12 cellular contexts compared by ENCODE assay signal in genomic region chr19:535017-535835, GRCh38. TPM values are rescaled to one million over a fixed set of nuclear protein-coding genes. Genes with fewer than 3 reads are reported as not detected.
A peak's percentile ranks its signal among the peaks of the same experiment; 100 is the strongest.
DNase-seq lines count a peak whose midpoint lies in the region; ATAC-seq, FAIRE-seq and TF ChIP-seq lines count a peak whose summit lies in the region.
"Had no signal": no experiment of that assay in that cellular context is flagged by ENCODE, and none has a peak within 500 bp of the region (broad histone marks: within the 10 kb centered on the region; RNA-seq: fewer than 3 reads in every experiment).

No MANE protein-coding gene starts in this region.

- H3K4me2 ChIP-seq in GM23248 (ENCODE audit: unreplicated experiment): no peak overlapping the region
- no peak overlapping the region for H3K4me2 ChIP-seq in K562 (ENCODE audit: insufficient read depth, low read length)

- no peak for TF ChIP-seq POLR2A in K562 (conservative IDR thresholded peaks at IDR 0.05)
- no peak for TF ChIP-seq POLR2A in thyroid gland (IDR thresholded peaks at IDR 0.05)

- H3F3A ChIP-seq in GM23248 (ENCODE audit: insufficient read depth): no peaks in the 10 kb centered on the region

- FAIRE-seq in K562 (lab: Jason Lieb, UNC): no peak
- FAIRE-seq: GM18507 had no signal

- intact Hi-C loops in K562 (cut with micrococcal nuclease): loop anchor here (10.0 kb wide), 1 partner anchor 50 kb away; the partner anchor contains the start of gene HCN2
- intact Hi-C loops in lower lobe of right lung (cut with DNase I): no loop called here
- intact Hi-C loops in thyroid gland (cut with DNase I): no loop called here
- intact Hi-C loops in posterior vena cava (cut with DNase I): no loop called here

- H3K4me3 ChIP-seq in BJ (ENCODE audit: low read depth, low read length) (no peak overlapping the region), GM23248 (no peak overlapping the region), K562 (no peak overlapping the region), lower lobe of right lung (no peak overlapping the region), thyroid gland (replicated peaks in 1 of 3) (no peak overlapping the region)

- no peak for TF ChIP-seq EP300 in K562 (IDR thresholded peaks at IDR 0.05; ENCODE audit: low read length)

- CTCF ChIA-PET in BJ (lab: Yijun Ruan, JAX): interaction anchor here (0.6 kb wide), 1 partner anchor 23 kb away, joined by 4 read pairs; no protein-coding TSS in a partner anchor
- CTCF ChIA-PET in K562 (lab: Yijun Ruan, JAX; ENCODE audit: low intra/inter-chr PET ratio): no interaction called here

- H2AFZ ChIP-seq in GM23248 (no peak overlapping the region), K562 (ENCODE audit: low read depth, low read length) (no peak overlapping the region)

- 57 to 75% methylated on average over 15 of the region's 16 CpGs for WGBS in GM23248 (ENCODE audit: low coverage in 1 of 2, low lambda C conversion rate in 2 of 2, missing lambda C conversion rate in 2 of 2), 2 experiments
- WGBS in K562 (ENCODE audit: insufficient coverage, low coverage, missing lambda C conversion rate): 90% methylated on average over 16 of the region's 16 CpGs
- 67 to 72% methylated on average over 8 to 10 of the region's 16 CpGs for WGBS in thyroid gland, 2 donors

- no TSS peak for BruUV-seq in K562 (replicated peaks; lab: Mats Ljungman, UMichigan)

- TF ChIP-seq CTCF in BJ (IDR thresholded peaks at IDR 0.05; ENCODE audit: insufficient read depth, low read depth, low read length) (0 out of 2 replicates have a peak, but pooled peaks have one; percentile 12), K562 (IDR thresholded peaks at IDR 0.05 in 2 of 3, conservative IDR thresholded peaks at IDR 0.05 in 1 of 3; ENCODE audit: insufficient read depth in 2 of 3, low read depth in 1 of 3, low read length in 3 of 3) (peak in 1 of 3 experiments; percentile 16; a peak in 1 of 6 replicates), lower lobe of right lung (IDR thresholded peaks at IDR 0.05) (no peak), thyroid gland (IDR thresholded peaks at IDR 0.05) (no peak)

- POLR2A ChIA-PET in BJ (lab: Charles Lee) (no interaction called here), K562 (lab: Yijun Ruan, JAX) (interaction anchor here (0.6 kb wide), 1 partner anchor 15 kb away, joined by 3 read pairs; no protein-coding TSS in a partner anchor)

- peaks cover 6% of the 10 kb centered on the region for H3K9me1 ChIP-seq in K562 (ENCODE audit: control insufficient read depth, insufficient read depth, low read length)

- no peak overlapping the region for H3K27ac ChIP-seq in GM23248
- no peak overlapping the region for H3K27ac ChIP-seq in K562 (ENCODE audit: extremely low read depth, low read depth, low read length)
- peak overlapping the region; percentile 33 for H3K27ac ChIP-seq in lower lobe of right lung
- no peak overlapping the region for H3K27ac ChIP-seq in thyroid gland

- ATAC-seq in K562 (no peak), lower lobe of right lung (no peak)
- ATAC-seq: activated CD4-positive, CD25-positive, alpha-beta regulatory T cell treated with anti-CD3 and anti-CD28 coated beads, Interleukin-2, amount 50 U/mL, for 24 hours had no signal

- H3K9ac ChIP-seq in GM23248 (no peak overlapping the region), K562 (ENCODE audit: insufficient read depth in 1 of 2, low read depth in 2 of 2, low read length in 2 of 2) (peak overlapping the region in 1 of 2 experiments; percentile 78; a peak in 2 of 4 replicates)

- no peaks in the 10 kb centered on the region for H3K9me3 ChIP-seq in GM23248 (ENCODE audit: low read depth)
- H3K9me3 ChIP-seq in K562 (replicated peaks; ENCODE audit: control insufficient read depth, insufficient read depth, low read depth, low read length): peaks cover 1% of the 10 kb centered on the region
- no peaks in the 10 kb centered on the region for H3K9me3 ChIP-seq in lower lobe of right lung
- H3K9me3 ChIP-seq in thyroid gland: no peaks in the 10 kb centered on the region

- in situ Hi-C loops in GM23248 (cut with MboI): no loop called here
- in situ Hi-C loops in K562 (cut with MboI): no loop called here

- DNase-seq in BJ (ENCODE audit: low read depth) (no peak), GM23248 (peak; percentile 27), K562 (ENCODE audit: extremely low read depth in 1 of 4, low spot score in 3 of 4) (peak in 1 of 4 experiments; percentile 40), lower lobe of right lung (no peak), thyroid gland (no peak), posterior vena cava (ENCODE audit: low spot score) (no peak), inferior parietal cortex (ENCODE audit: extremely low spot score) (no peak), NCI-H526 (lab: John Stamatoyannopoulos, UW) (no peak)
- DNase-seq: foreskin fibroblast; stimulated activated CD4-positive, alpha-beta T cell treated with anti-CD3 and anti-CD28 coated beads, Interleukin-2, amount 100 ng/mL, for 24 hours had no signal

- H3K4me1 ChIP-seq in GM23248 (ENCODE audit: insufficient read depth) (peaks cover 7% of the 10 kb centered on the region), K562 (replicated peaks in 1 of 2; ENCODE audit: control insufficient read depth in 2 of 2, insufficient read depth in 2 of 2, low read length in 2 of 2) (peaks cover 9 to 80% of the 10 kb centered on the region in 2 experiments; a peak in 4 of 5 replicates), lower lobe of right lung (peaks cover 31% of the 10 kb centered on the region), thyroid gland (peaks cover 22 to 28% of the 10 kb centered on the region in 2 donors)

- H3K79me2 ChIP-seq in GM23248 (ENCODE audit: insufficient read depth) (peaks cover 56% of the 10 kb centered on the region), K562 (ENCODE audit: control insufficient read depth, insufficient read depth, low read length) (peaks cover 49% of the 10 kb centered on the region)

- H3K27me3 ChIP-seq in BJ (ENCODE audit: control insufficient read depth, insufficient read depth, low read length) (no peaks in the 10 kb centered on the region), GM23248 (replicated peaks; ENCODE audit: insufficient read depth) (no peaks in the 10 kb centered on the region), K562 (ENCODE audit: control insufficient read depth in 2 of 2, insufficient read depth in 2 of 2, low read length in 2 of 2) (no peaks in the 10 kb centered on the region), lower lobe of right lung (ENCODE audit: low read depth) (no peaks in the 10 kb centered on the region), thyroid gland (no peaks in the 10 kb centered on the region)

- H3K36me3 ChIP-seq in BJ (ENCODE audit: control insufficient read depth, insufficient read depth, low read length) (peaks cover 33% of the 10 kb centered on the region), GM23248 (ENCODE audit: low read depth) (no peaks in the 10 kb centered on the region; the same call in 1 of the 2 replicates), K562 (ENCODE audit: control insufficient read depth, insufficient read depth, low read length) (peaks cover 61% of the 10 kb centered on the region; the same call in 2 of the 3 replicates), lower lobe of right lung (peaks cover 40% of the 10 kb centered on the region), thyroid gland (peaks cover 22 to 34% of the 10 kb centered on the region in 2 donors)

- H4K20me1 ChIP-seq in GM23248 (ENCODE audit: insufficient read depth) (no peaks in the 10 kb centered on the region), K562 (replicated peaks; ENCODE audit: control insufficient read depth, insufficient read depth, low read length) (peaks cover 16% of the 10 kb centered on the region)

- no peak for TF ChIP-seq RAD21 in K562 (CRISPR knock-in tag; conservative IDR thresholded peaks at IDR 0.05 in 1 of 2, IDR thresholded peaks at IDR 0.05 in 1 of 2)

- no peaks in the 10 kb centered on the region for H3K9me2 ChIP-seq in GM23248 (ENCODE audit: insufficient read depth)

RNA-seq across cellular contexts. Expression of gene CDC34, which starts 3.7 kb away (rescaled TPM):
- polyA plus RNA-seq in BJ (2011; rRNA removed) (49.1 and 75.2 TPM in 2 replicates), GM23248 (2016; fragmentation: Nextera tagmentation; extraction: Ambion mirVana) (44.4 and 46.4 TPM in 2 replicates), K562 (2011; rRNA removed) (82.7 and 103 TPM in 2 replicates), K562 (2014; fragmentation: Illumina TruSeq; extraction: Trizol) (55.7 and 88.4 TPM in 2 replicates), K562 (2014; fragmentation: Nextera tagmentation; extraction: Ambion mirVana) (1 to 10 TPM in 1 of 2 experiments, under 1 TPM in 1; 0.80 to 1.0 TPM), K562 (2014; rRNA removed) (125 and 142 TPM in 2 replicates)
- polyA minus RNA-seq in BJ (2011; rRNA and poly(A)+ RNA removed): 30.5 and 34.2 TPM in 2 replicates
- total RNA-seq in GM23248 (2014; rRNA removed; shearing (Covaris generic)): 43.0 and 50.8 TPM in 2 replicates
- 34.1 and 85.3 TPM in 2 replicates for total RNA-seq in K562 (2011; cell fraction: chromatin; rRNA removed; ENCODE audit: low replicate concordance)
- total RNA-seq in K562 (2011; cell fraction: nucleolus; rRNA removed): 68.2 and 70.5 TPM in 2 replicates
- 40.9 and 50.4 TPM in 2 replicates for total RNA-seq in K562 (2011; cell fraction: nucleoplasm; rRNA removed)
- total RNA-seq in K562 (2014; rRNA removed) (203 and 207 TPM in 2 replicates), K562 (2014; rRNA removed; fragmentation: Illumina TruSeq; extraction: Trizol) (33.0 and 36.2 TPM in 2 replicates), K562 (2015; rRNA removed; fragmentation: Illumina TruSeq; extraction: Trizol) (65.5 and 75.7 TPM in 2 replicates), K562 (2021) (125 and 130 TPM in 2 replicates), lower lobe of right lung (40.0 TPM), thyroid gland (10 to 100 TPM; 44.8 to 64.7 (median 48.2) TPM), posterior vena cava (10 to 100 TPM; 41.1 to 45.8 TPM)
- 89.6 and 173 TPM in 2 replicates for polyA plus RNA-seq in K562 (2011; cell fraction: cytosol; rRNA removed)
- polyA plus RNA-seq in K562 (2011; cell fraction: nucleus; rRNA removed): 83.8 and 124 TPM in 2 replicates
- 72.7 and 83.2 TPM in 2 replicates for polyA plus RNA-seq in K562 (2012)
- polyA minus RNA-seq in K562 (2011; rRNA and poly(A)+ RNA removed): 16.2 and 28.5 TPM in 2 replicates
- 36.4 and 44.9 TPM in 2 replicates for polyA minus RNA-seq in K562 (2011; cell fraction: cytosol; rRNA and poly(A)+ RNA removed)
- polyA minus RNA-seq in K562 (2011; cell fraction: nucleus; rRNA and poly(A)+ RNA removed): 18.4 and 20.5 TPM in 2 replicates

RNA-seq across cellular contexts. Expression of gene GZMM, which starts 8.6 kb away (rescaled TPM):
- polyA plus RNA-seq in BJ (2011; rRNA removed): not detected in 2 replicates
- polyA minus RNA-seq in BJ (2011; rRNA and poly(A)+ RNA removed): not detected in 2 replicates
- total RNA-seq in GM23248 (2014; rRNA removed; shearing (Covaris generic)): not detected in 2 replicates
- not detected in 2 replicates for polyA plus RNA-seq in GM23248 (2016; fragmentation: Nextera tagmentation; extraction: Ambion mirVana)
- total RNA-seq in K562 (2011; cell fraction: chromatin; rRNA removed; ENCODE audit: low replicate concordance): 0.49 and 1.6 TPM in 2 replicates
- total RNA-seq in K562 (2011; cell fraction: nucleolus; rRNA removed): 4.0 and 4.5 TPM in 2 replicates
- total RNA-seq in K562 (2011; cell fraction: nucleoplasm; rRNA removed): 1.4 and 1.9 TPM in 2 replicates
- 2.3 and 2.6 TPM in 2 replicates for total RNA-seq in K562 (2014; rRNA removed)
- total RNA-seq in K562 (2014; rRNA removed; fragmentation: Illumina TruSeq; extraction: Trizol): not detected in 2 replicates
- total RNA-seq in K562 (2015; rRNA removed; fragmentation: Illumina TruSeq; extraction: Trizol): 0.62 and 1.1 TPM in 2 replicates
- 0.72 and 1.8 TPM in 2 replicates for total RNA-seq in K562 (2021)
- polyA plus RNA-seq in K562 (2011; rRNA removed): 0.70 and 0.97 TPM in 2 replicates
- 1.9 and 5.9 TPM in 2 replicates for polyA plus RNA-seq in K562 (2011; cell fraction: cytosol; rRNA removed)
- 0.87 and 1.8 TPM in 2 replicates for polyA plus RNA-seq in K562 (2011; cell fraction: nucleus; rRNA removed)
- 1.7 and 3.5 TPM in 2 replicates for polyA plus RNA-seq in K562 (2012)
- 0.61 TPM in 1 of 2 replicates, not detected in the other for polyA plus RNA-seq in K562 (2014; fragmentation: Illumina TruSeq; extraction: Trizol)
- polyA plus RNA-seq in K562 (2014; fragmentation: Nextera tagmentation; extraction: Ambion mirVana): under 1 TPM; 0.08 to 0.27 TPM
- polyA plus RNA-seq in K562 (2014; rRNA removed): 1.8 and 2.2 TPM in 2 replicates
- polyA minus RNA-seq in K562 (2011; rRNA and poly(A)+ RNA removed): not detected in 2 replicates
- 2.5 TPM in 1 of 2 replicates, not detected in the other for polyA minus RNA-seq in K562 (2011; cell fraction: cytosol; rRNA and poly(A)+ RNA removed)
- not detected in 2 replicates for polyA minus RNA-seq in K562 (2011; cell fraction: nucleus; rRNA and poly(A)+ RNA removed)
- total RNA-seq in lower lobe of right lung: 3.6 TPM
- 1 to 10 TPM in 1 of 4 donors, under 1 TPM in 1, not detected in 2; 0.78 to 1.9 TPM for total RNA-seq in thyroid gland
- total RNA-seq in posterior vena cava: under 1 TPM; 0.74 to 0.76 TPM

RNA-seq across cellular contexts. Expression of gene TPGS1, which starts 27.9 kb away (rescaled TPM):
- polyA plus RNA-seq in BJ (2011; rRNA removed) (4.5 and 6.8 TPM in 2 replicates), GM23248 (2016; fragmentation: Nextera tagmentation; extraction: Ambion mirVana) (18.9 and 22.0 TPM in 2 replicates), K562 (2011; rRNA removed) (0.93 and 1.2 TPM in 2 replicates), K562 (2014; fragmentation: Illumina TruSeq; extraction: Trizol) (0.30 and 0.33 TPM in 2 replicates), K562 (2014; fragmentation: Nextera tagmentation; extraction: Ambion mirVana) (not detected), K562 (2014; rRNA removed) (12.2 and 15.0 TPM in 2 replicates)
- polyA minus RNA-seq in BJ (2011; rRNA and poly(A)+ RNA removed): 1.5 and 1.8 TPM in 2 replicates
- 60.5 and 72.2 TPM in 2 replicates for total RNA-seq in GM23248 (2014; rRNA removed; shearing (Covaris generic))
- 7.0 and 14.9 TPM in 2 replicates for total RNA-seq in K562 (2011; cell fraction: chromatin; rRNA removed; ENCODE audit: low replicate concordance)
- 10.1 and 11.5 TPM in 2 replicates for total RNA-seq in K562 (2011; cell fraction: nucleolus; rRNA removed)
- 5.3 and 6.3 TPM in 2 replicates for total RNA-seq in K562 (2011; cell fraction: nucleoplasm; rRNA removed)
- total RNA-seq in K562 (2014; rRNA removed) (22.6 and 31.6 TPM in 2 replicates), K562 (2014; rRNA removed; fragmentation: Illumina TruSeq; extraction: Trizol) (0.32 and 0.47 TPM in 2 replicates), K562 (2015; rRNA removed; fragmentation: Illumina TruSeq; extraction: Trizol) (1.2 and 2.3 TPM in 2 replicates), K562 (2021) (13.0 and 15.5 TPM in 2 replicates), lower lobe of right lung (18.8 TPM), thyroid gland (100 to 1,000 TPM in 2 of 4 donors, 10 to 100 TPM in 2; 50.8 to 147 (median 99.6) TPM), posterior vena cava (10 to 100 TPM; 21.0 to 21.2 TPM)
- 1.9 and 24.8 TPM in 2 replicates for polyA plus RNA-seq in K562 (2011; cell fraction: cytosol; rRNA removed)
- polyA plus RNA-seq in K562 (2011; cell fraction: nucleus; rRNA removed): 1.8 and 3.9 TPM in 2 replicates
- 5.5 and 10.3 TPM in 2 replicates for polyA plus RNA-seq in K562 (2012)
- 0.74 and 0.78 TPM in 2 replicates for polyA minus RNA-seq in K562 (2011; rRNA and poly(A)+ RNA removed)
- 1.6 and 5.0 TPM in 2 replicates for polyA minus RNA-seq in K562 (2011; cell fraction: cytosol; rRNA and poly(A)+ RNA removed)
- 3.2 and 3.8 TPM in 2 replicates for polyA minus RNA-seq in K562 (2011; cell fraction: nucleus; rRNA and poly(A)+ RNA removed)

RNA-seq across cellular contexts. Expression of gene BSG, which starts 37.2 kb away (rescaled TPM):
- polyA plus RNA-seq in BJ (2011; rRNA removed) (579 and 1,176 TPM in 2 replicates), GM23248 (2016; fragmentation: Nextera tagmentation; extraction: Ambion mirVana) (939 and 970 TPM in 2 replicates), K562 (2011; rRNA removed) (129 and 411 TPM in 2 replicates), K562 (2014; fragmentation: Illumina TruSeq; extraction: Trizol) (187 and 351 TPM in 2 replicates), K562 (2014; fragmentation: Nextera tagmentation; extraction: Ambion mirVana) (10 to 100 TPM in 1 of 2 experiments, 1 to 10 TPM in 1; 4.6 to 17.9 TPM), K562 (2014; rRNA removed) (236 and 311 TPM in 2 replicates)
- polyA minus RNA-seq in BJ (2011; rRNA and poly(A)+ RNA removed): 119 and 216 TPM in 2 replicates
- total RNA-seq in GM23248 (2014; rRNA removed; shearing (Covaris generic)): 887 and 955 TPM in 2 replicates
- 106 and 369 TPM in 2 replicates for total RNA-seq in K562 (2011; cell fraction: chromatin; rRNA removed; ENCODE audit: low replicate concordance)
- 735 and 796 TPM in 2 replicates for total RNA-seq in K562 (2011; cell fraction: nucleolus; rRNA removed)
- 350 and 437 TPM in 2 replicates for total RNA-seq in K562 (2011; cell fraction: nucleoplasm; rRNA removed)
- total RNA-seq in K562 (2014; rRNA removed) (398 and 484 TPM in 2 replicates), K562 (2014; rRNA removed; fragmentation: Illumina TruSeq; extraction: Trizol) (59.1 and 89.1 TPM in 2 replicates), K562 (2015; rRNA removed; fragmentation: Illumina TruSeq; extraction: Trizol) (211 and 220 TPM in 2 replicates), K562 (2021) (495 and 506 TPM in 2 replicates), lower lobe of right lung (366 TPM), thyroid gland (100 to 1,000 TPM; 349 to 702 (median 569) TPM), posterior vena cava (100 to 1,000 TPM; 288 to 300 TPM)
- 277 and 455 TPM in 2 replicates for polyA plus RNA-seq in K562 (2011; cell fraction: cytosol; rRNA removed)
- 198 and 199 TPM in 2 replicates for polyA plus RNA-seq in K562 (2011; cell fraction: nucleus; rRNA removed)
- 362 and 456 TPM in 2 replicates for polyA plus RNA-seq in K562 (2012)
- 61.0 and 70.9 TPM in 2 replicates for polyA minus RNA-seq in K562 (2011; rRNA and poly(A)+ RNA removed)
- polyA minus RNA-seq in K562 (2011; cell fraction: cytosol; rRNA and poly(A)+ RNA removed): 197 and 315 TPM in 2 replicates
- 48.1 and 72.2 TPM in 2 replicates for polyA minus RNA-seq in K562 (2011; cell fraction: nucleus; rRNA and poly(A)+ RNA removed)

RNA-seq across cellular contexts. Expression of gene MADCAM1, which starts 38.9 kb away (rescaled TPM):
- 0.10 TPM in 1 of 2 replicates, not detected in the other for polyA plus RNA-seq in BJ (2011; rRNA removed)
- not detected in 2 replicates for polyA minus RNA-seq in BJ (2011; rRNA and poly(A)+ RNA removed)
- 0.54 TPM in 1 of 2 replicates, not detected in the other for total RNA-seq in GM23248 (2014; rRNA removed; shearing (Covaris generic))
- polyA plus RNA-seq in GM23248 (2016; fragmentation: Nextera tagmentation; extraction: Ambion mirVana): 0.11 and 0.38 TPM in 2 replicates
- not detected in 2 replicates for total RNA-seq in K562 (2011; cell fraction: chromatin; rRNA removed; ENCODE audit: low replicate concordance)
- total RNA-seq in K562 (2011; cell fraction: nucleolus; rRNA removed): 0.79 and 1.0 TPM in 2 replicates
- not detected in 2 replicates for total RNA-seq in K562 (2011; cell fraction: nucleoplasm; rRNA removed)
- total RNA-seq in K562 (2014; rRNA removed): 0.09 and 0.20 TPM in 2 replicates
- not detected in 2 replicates for total RNA-seq in K562 (2014; rRNA removed; fragmentation: Illumina TruSeq; extraction: Trizol)
- total RNA-seq in K562 (2015; rRNA removed; fragmentation: Illumina TruSeq; extraction: Trizol): not detected in 2 replicates
- total RNA-seq in K562 (2021): 0.09 TPM in 1 of 2 replicates, not detected in the other
- 0.05 TPM in 1 of 2 replicates, not detected in the other for polyA plus RNA-seq in K562 (2011; rRNA removed)
- polyA plus RNA-seq in K562 (2011; cell fraction: cytosol; rRNA removed): 0.12 TPM in 1 of 2 replicates, not detected in the other
- polyA plus RNA-seq in K562 (2011; cell fraction: nucleus; rRNA removed): 0.18 and 0.40 TPM in 2 replicates
- polyA plus RNA-seq in K562 (2012): 0.27 and 0.82 TPM in 2 replicates
- polyA plus RNA-seq in K562 (2014; fragmentation: Illumina TruSeq; extraction: Trizol): not detected in 2 replicates
- polyA plus RNA-seq in K562 (2014; fragmentation: Nextera tagmentation; extraction: Ambion mirVana): not detected
- polyA plus RNA-seq in K562 (2014; rRNA removed): 0.12 and 0.36 TPM in 2 replicates
- polyA minus RNA-seq in K562 (2011; rRNA and poly(A)+ RNA removed): not detected in 2 replicates
- not detected in 2 replicates for polyA minus RNA-seq in K562 (2011; cell fraction: cytosol; rRNA and poly(A)+ RNA removed)
- polyA minus RNA-seq in K562 (2011; cell fraction: nucleus; rRNA and poly(A)+ RNA removed): 0.22 TPM in 1 of 2 replicates, not detected in the other
- total RNA-seq in lower lobe of right lung: 0.92 TPM
- total RNA-seq in thyroid gland: 1 to 10 TPM in 1 of 4 donors, under 1 TPM in 1, not detected in 2; 0.56 to 3.1 TPM
- under 1 TPM in 1 of 2 donors, not detected in 1; 0.42 TPM for total RNA-seq in posterior vena cava
